ENCODE assay signal across 8 cellular contexts in genomic region chr11:64206457-64207246, GRCh38. TPM values are rescaled to one million over a fixed set of nuclear protein-coding genes. Genes with fewer than 3 reads are reported as not detected.
DNase-seq lines count a peak whose midpoint lies in the region; ATAC-seq and TF ChIP-seq lines count a peak whose summit lies in the region.

Gene FERMT3 (plus strand): TSS chr11:64206721. CDS start chr11:64207365, 644 bp downstream.

- peak within 1 kb of the TSS; percentile 76 for H3K4me3 ChIP-seq in GM08714 (ENCODE audit: low read length)

- DNase-seq in activated CD4-positive, alpha-beta T cell treated with anti-CD3 and anti-CD28 coated beads, Interleukin-2, amount 50 U/mL, for 48 hours = peak; percentile 85 to 88
- DNase-seq in endothelial cell (ENCODE audit: low spot score) (no peak), posterior vena cava (ENCODE audit: low spot score) (peak; percentile 92), DMS153 (lab: John Stamatoyannopoulos, UW) (no peak), NCI-H2196 (lab: John Stamatoyannopoulos, UW; ENCODE audit: unreplicated experiment) (no peak)

- TF ChIP-seq CTCF in endothelial cell (IDR thresholded peaks at IDR 0.05; ENCODE audit: unreplicated experiment) = no peak

- H3K9me3 Mint-ChIP-seq in IgD-negative memory B cell = no peaks in the 10 kb centered on the region
- no peaks in the 10 kb centered on the region for H3K9me3 Mint-ChIP-seq in endothelial cell (ENCODE audit: unreplicated experiment)

- no peaks in the 10 kb centered on the region for H3K27me3 Mint-ChIP-seq in IgD-negative memory B cell
- H3K27me3 Mint-ChIP-seq in endothelial cell (ENCODE audit: unreplicated experiment) = peaks cover 6% of the 10 kb centered on the region

- intact Hi-C loops in posterior vena cava (cut with DNase I) = loop anchor here (1.0 to 10.0 kb wide), 3 partner anchors 17 to 96 kb away; partner anchors contain the start of genes CATSPERZ (in 1 of the 2) and KCNK4 (in 1 of the 2)

- H3K27ac Mint-ChIP-seq in IgD-negative memory B cell (peak within 1 kb of the TSS; percentile 88 to 98 (median 91)), endothelial cell (ENCODE audit: unreplicated experiment) (peak within 1 kb of the TSS; percentile 64)

- H3K4me1 Mint-ChIP-seq in IgD-negative memory B cell (peaks cover 13 to 23% (median 23%) of the 10 kb centered on the region in 3 donors), endothelial cell (ENCODE audit: unreplicated experiment) (peaks cover 33% of the 10 kb centered on the region)

- H3K36me3 Mint-ChIP-seq in IgD-negative memory B cell (peaks cover 5% of the 10 kb centered on the region), endothelial cell (ENCODE audit: low read depth, unreplicated experiment) (peaks cover 20% of the 10 kb centered on the region)

- peak within 1 kb of the TSS; percentile 88 to 97 (median 94) for H3K4me3 Mint-ChIP-seq in IgD-negative memory B cell
- H3K4me3 Mint-ChIP-seq in endothelial cell (ENCODE audit: unreplicated experiment) = no peak within 1 kb of the TSS

- ATAC-seq in GM19395 (IDR thresholded peaks at IDR 0.05; ENCODE audit: unreplicated experiment) = no peak

RNA-seq across cellular contexts. Expression of gene FERMT3, which starts in this region (rescaled TPM):
- polyA plus RNA-seq in IgD-negative memory B cell = 149 TPM
- total RNA-seq in endothelial cell (ENCODE audit: unreplicated experiment) (6.2 TPM), posterior vena cava (10 to 100 TPM; 30.3 to 44.0 TPM)

Comparison
In these comparisons a context has a peak if more than half of its experiments do, and no peak if none do; other contexts are left out.
1. DNase-seq: peak in activated CD4-positive, alpha-beta T cell treated with anti-CD3 and anti-CD28 coated beads, Interleukin-2, amount 50 U/mL, for 48 hours (2 of 2) and posterior vena cava (single experiment); none in endothelial cell (single experiment), DMS153 (single experiment) and NCI-H2196 (single experiment).